In genomic region chr19:44356383-44357111, GRCh38 we compare ENCODE assay signal across 8 cellular contexts. TPM values are rescaled to one million over a fixed set of nuclear protein-coding genes. Genes with fewer than 3 reads are reported as not detected.
DNase-seq lines count a peak whose midpoint lies in the region; ATAC-seq and TF ChIP-seq lines count a peak whose summit lies in the region.

Gene ZNF112, minus strand, starts transcription at chr19:44356680. Its CDS starts 16,141 bp downstream, at chr19:44340539.

- H3K27ac ChIP-seq in thyroid gland: peak within 1 kb of the TSS in 2 of 3 donors; percentile 44 to 54

- peak within 1 kb of the TSS; percentile 80 for H3K9ac ChIP-seq in mucosa of stomach (ENCODE audit: low read length)

- H3K36me3 ChIP-seq in mucosa of stomach (ENCODE audit: control insufficient read depth, insufficient read depth, low read length): no peaks in the 10 kb centered on the region
- no peaks in the 10 kb centered on the region for H3K36me3 ChIP-seq in thyroid gland

- WGBS in thyroid gland, 2 donors: 2 to 4% methylated on average over 34 to 38 of the region's 38 CpGs

- peak; percentile 75 for DNase-seq in GM03348 (ENCODE audit: low spot score)
- peak; percentile 97 to 99 for DNase-seq in NCI-H1930 (lab: John Stamatoyannopoulos, UW)
- peak; percentile 95 for DNase-seq in fibroblast of the aortic adventitia (ENCODE audit: low read depth)
- peak; percentile 91 for DNase-seq in thyroid gland
- no peak for DNase-seq in activated naive CD4-positive, alpha-beta T cell treated with Interleukin-2 at 50 U/mL for 16 hours

- H3K4me1 ChIP-seq in mucosa of stomach (ENCODE audit: control insufficient read depth, insufficient read depth, low read length) (peaks cover 3% of the 10 kb centered on the region), thyroid gland (peaks cover 4 to 5% of the 10 kb centered on the region in 2 donors)

- TF ChIP-seq CTCF in WI38 (IDR thresholded peaks at IDR 0.05; ENCODE audit: low read depth, low read length): no peak
- TF ChIP-seq CTCF in fibroblast of the aortic adventitia (IDR thresholded peaks at IDR 0.05; ENCODE audit: insufficient read depth, low read length): no peak
- no peak for TF ChIP-seq CTCF in thyroid gland (IDR thresholded peaks at IDR 0.05)

- TF ChIP-seq POLR2A in thyroid gland (IDR thresholded peaks at IDR 0.05): peak in 1 of 2 donors; percentile 43

- peak within 1 kb of the TSS; percentile 85 for H3K4me3 ChIP-seq in WI38 (ENCODE audit: low read depth, low read length)
- H3K4me3 ChIP-seq in fibroblast of the aortic adventitia (ENCODE audit: low read depth, low read length): peak within 1 kb of the TSS; percentile 87
- peak within 1 kb of the TSS; percentile 48 for H3K4me3 ChIP-seq in mucosa of stomach (ENCODE audit: low read length)
- H3K4me3 ChIP-seq in thyroid gland (replicated peaks in 1 of 3): peak within 1 kb of the TSS in 2 of 3 donors; percentile 41 to 87

- intact Hi-C loops in thyroid gland (cut with DNase I): loop anchor here (10.0 kb wide), 1 partner anchor 52 kb away; the partner anchor contains the start of gene ZNF235

- ATAC-seq in GM21717 (IDR thresholded peaks at IDR 0.05; ENCODE audit: unreplicated experiment): no peak

- H3K9me3 ChIP-seq in mucosa of stomach (ENCODE audit: control insufficient read depth, low read length): no peaks in the 10 kb centered on the region
- no peaks in the 10 kb centered on the region for H3K9me3 ChIP-seq in thyroid gland

- H3K27me3 ChIP-seq in mucosa of stomach (ENCODE audit: control insufficient read depth, insufficient read depth, low read length) (no peaks in the 10 kb centered on the region), thyroid gland (no peaks in the 10 kb centered on the region)

RNA-seq across cellular contexts. Expression of gene ZNF112, which starts in this region (rescaled TPM):
- total RNA-seq in fibroblast of the aortic adventitia (ENCODE audit: low replicate concordance) (5.8 and 8.7 TPM in 2 replicates), thyroid gland (10 to 100 TPM in 2 of 4 donors, 1 to 10 TPM in 2; 7.8 to 22.6 (median 11.2) TPM)
